ENCODE assay signal across 16 cellular contexts in the genomic region with DNA sequence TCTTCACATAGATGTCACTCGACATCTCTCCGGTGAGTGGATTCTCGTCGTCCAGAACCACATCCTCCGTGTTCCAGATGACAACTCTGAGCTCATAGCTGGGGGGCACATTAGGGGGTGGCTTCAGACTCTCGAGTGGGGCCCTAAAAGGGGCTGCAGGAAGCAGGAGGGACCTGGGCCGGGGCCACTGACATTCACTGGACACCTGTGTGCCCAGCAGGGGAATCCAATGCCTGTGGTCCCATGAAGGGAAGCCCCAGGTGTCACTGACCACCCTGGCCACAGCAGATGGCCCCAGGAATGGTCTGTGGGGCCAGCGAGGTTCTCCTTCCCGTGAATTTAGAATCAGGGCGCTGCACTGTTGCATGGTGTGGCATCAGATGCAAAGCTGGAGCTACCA. TPM values are rescaled to one million over a fixed set of nuclear protein-coding genes. Genes with fewer than 3 reads are reported as not detected.
DNase-seq lines count a peak whose midpoint lies in the region; ATAC-seq, FAIRE-seq and TF ChIP-seq lines count a peak whose summit lies in the region.
"Had no signal": no experiment of that assay in that cellular context is flagged by ENCODE, and none has a peak within 500 bp of the region (broad histone marks: within the 10 kb centered on the region; RNA-seq: fewer than 3 reads in every experiment).

No MANE protein-coding gene starts in this region.

- H3K36me3 ChIP-seq in trophoblast cell (ENCODE audit: control insufficient read depth in 1 of 2, insufficient read depth in 2 of 2, low read length in 2 of 2) = peaks cover 36 to 37% of the 10 kb centered on the region in 2 experiments

- H3K27me3 ChIP-seq in trophoblast cell (ENCODE audit: insufficient read depth, low read length) = no peaks in the 10 kb centered on the region
- H3K27me3 ChIP-seq: BLaER1 treated with 17β-estradiol and CSF1 and Interleukin-3, amounts not matched to agents 10 nM and 100 nM had no signal

- no peak overlapping the region for H4K8ac ChIP-seq in trophoblast cell (ENCODE audit: low read depth, low read length)

- no CpG with 5 or more reads among the region's 10 CpGs for WGBS in trophoblast cell (ENCODE audit: extremely low coverage, insufficient coverage, insufficient read length)

- H3K4me2 ChIP-seq in trophoblast cell (ENCODE audit: low read length) = peak overlapping the region; percentile 33
- H3K4me2 ChIP-seq: BLaER1 treated with 17β-estradiol and CSF1 and Interleukin-3, amounts not matched to agents 10 nM and 100 nM had no signal

- H4K12ac ChIP-seq in trophoblast cell (ENCODE audit: low read depth, low read length) = no peak overlapping the region

- H3K9me3 ChIP-seq in trophoblast cell (ENCODE audit: insufficient read depth, low read depth, low read length) = peaks cover 3% of the 10 kb centered on the region
- H3K9me3 ChIP-seq: BLaER1 treated with 17β-estradiol and CSF1 and Interleukin-3, amounts not matched to agents 10 nM and 100 nM had no signal

- ATAC-seq in activated CD4-positive, CD25-positive, alpha-beta regulatory T cell treated with anti-CD3 and anti-CD28 coated beads, Interleukin-2, amount 50 U/mL, for 24 hours = no peak
- no peak for ATAC-seq in activated CD8-positive, alpha-beta memory T cell treated with anti-CD3 and anti-CD28 coated beads, Interleukin-2, amount 10 ng/mL, durations not matched to agents 7 days and 5 days

- no peak overlapping the region for H2BK5ac ChIP-seq in trophoblast cell (ENCODE audit: low read depth, low read length, poor library complexity)

- H3K9ac ChIP-seq in trophoblast cell (ENCODE audit: low read length) = no peak overlapping the region
- H3K9ac ChIP-seq: BLaER1 treated with 17β-estradiol and CSF1 and Interleukin-3, amounts not matched to agents 10 nM and 100 nM had no signal

- no peak overlapping the region for H3K18ac ChIP-seq in trophoblast cell (ENCODE audit: low read length)

- H2AK5ac ChIP-seq in trophoblast cell (ENCODE audit: low read length) = peak overlapping the region; percentile 20

- H3K27ac Mint-ChIP-seq in CD14-positive monocyte = peak overlapping the region in 1 of 7 donors; percentile 24
- H3K27ac Mint-ChIP-seq in activated CD8-positive, alpha-beta memory T cell treated with anti-CD3 and anti-CD28 coated beads, Interleukin-2, amount 10 ng/mL, durations not matched to agents 7 days and 5 days = no peak overlapping the region

- H3K27ac ChIP-seq in trophoblast cell (ENCODE audit: low read depth, low read length) = peak overlapping the region; percentile 8
- H3K27ac ChIP-seq: BLaER1 treated with 17β-estradiol and CSF1 and Interleukin-3, amounts not matched to agents 10 nM and 100 nM had no signal

- no peaks in the 10 kb centered on the region for H3K79me2 ChIP-seq in trophoblast cell (ENCODE audit: control insufficient read depth, insufficient read depth, low read length, poor library complexity)

- no peaks in the 10 kb centered on the region for H3K79me1 ChIP-seq in trophoblast cell (ENCODE audit: low read length)

- peak overlapping the region; percentile 13 for H3K4me3 ChIP-seq in LNCaP clone FGC (ENCODE audit: low read depth, low read length)
- no peak overlapping the region for H3K4me3 ChIP-seq in trophoblast cell (ENCODE audit: low read depth, low read length)
- H3K4me3 ChIP-seq: BLaER1 treated with 17β-estradiol and CSF1 and Interleukin-3, amounts not matched to agents 10 nM and 100 nM had no signal

- no peaks in the 10 kb centered on the region for H3K9me3 Mint-ChIP-seq in CD14-positive monocyte
- no peaks in the 10 kb centered on the region for H3K9me3 Mint-ChIP-seq in activated CD8-positive, alpha-beta memory T cell treated with anti-CD3 and anti-CD28 coated beads, Interleukin-2, amount 10 ng/mL, durations not matched to agents 7 days and 5 days (ENCODE audit: low read depth)
- H3K9me3 Mint-ChIP-seq: CD4-positive, alpha-beta memory T cell had no signal

- H3K14ac ChIP-seq in trophoblast cell (ENCODE audit: low read length) = no peak overlapping the region

- no peak overlapping the region for H3K4ac ChIP-seq in trophoblast cell (ENCODE audit: low read depth, low read length)

- H3K23ac ChIP-seq in trophoblast cell (ENCODE audit: low read length) = no peak overlapping the region

- DNase-seq in CD14-positive monocyte (ENCODE audit: low spot score) = peak; percentile 21
- DNase-seq in LNCaP clone FGC (ENCODE audit: low read depth) = no peak
- peak; percentile 7 for DNase-seq in dedifferentiated amniotic fluid mesenchymal stem cell (ENCODE audit: extremely low spot score)
- no peak for DNase-seq in trophoblast cell
- no peak for DNase-seq in RCC 7860 (ENCODE audit: low spot score)
- no peak for DNase-seq in COLO668 (lab: John Stamatoyannopoulos, UW; ENCODE audit: unreplicated experiment)
- DNase-seq in activated CD8-positive, alpha-beta memory T cell treated with anti-CD3 and anti-CD28 coated beads, Interleukin-2, amount 10 ng/mL, durations not matched to agents 7 days and 5 days = no peak
- DNase-seq: GDM1, GOT3 had no signal

- FAIRE-seq in RCC 7860 (lab: Jason Lieb, UNC) = no peak
- FAIRE-seq: GM12892, GM19239 had no signal

- H2AFZ ChIP-seq in trophoblast cell (ENCODE audit: insufficient read depth, low read length, poor library complexity) = no peak overlapping the region

- no peak overlapping the region for H2BK120ac ChIP-seq in trophoblast cell (ENCODE audit: insufficient read depth, low read length, poor library complexity)

- H4K91ac ChIP-seq in trophoblast cell (ENCODE audit: low read depth, low read length) = peak overlapping the region; percentile 33

- intact Hi-C loops in CD14-positive monocyte (cut with micrococcal nuclease) = no loop called here

- CTCF ChIA-PET in activated CD8-positive, alpha-beta memory T cell treated with anti-CD3 and anti-CD28 coated beads, Interleukin-2, amount 10 ng/mL, durations not matched to agents 7 days and 5 days (lab: Charles Lee) = no interaction called here

- peaks cover 0 to 3% (median 1%) of the 10 kb centered on the region in 3 donors for H3K27me3 Mint-ChIP-seq in CD14-positive monocyte (ENCODE audit: low read depth in 3 of 3)
- no peaks in the 10 kb centered on the region for H3K27me3 Mint-ChIP-seq in activated CD8-positive, alpha-beta memory T cell treated with anti-CD3 and anti-CD28 coated beads, Interleukin-2, amount 10 ng/mL, durations not matched to agents 7 days and 5 days
- H3K27me3 Mint-ChIP-seq: CD4-positive, alpha-beta memory T cell had no signal

- peaks cover 25 to 27% of the 10 kb centered on the region in 2 donors for H3K36me3 Mint-ChIP-seq in CD14-positive monocyte
- no peaks in the 10 kb centered on the region for H3K36me3 Mint-ChIP-seq in activated CD8-positive, alpha-beta memory T cell treated with anti-CD3 and anti-CD28 coated beads, Interleukin-2, amount 10 ng/mL, durations not matched to agents 7 days and 5 days

- TF ChIP-seq CTCF in CD14-positive monocyte (IDR thresholded peaks at IDR 0.05) = no peak
- TF ChIP-seq CTCF in LNCaP clone FGC (IDR thresholded peaks at IDR 0.05; ENCODE audit: control insufficient read depth, extremely low read depth, insufficient read depth) = no peak

- H3K4me1 ChIP-seq in trophoblast cell (ENCODE audit: control insufficient read depth in 1 of 2, insufficient read depth in 2 of 2, low read length in 2 of 2) = peaks cover 17 to 20% of the 10 kb centered on the region in 2 experiments
- H3K4me1 ChIP-seq: BLaER1 treated with 17β-estradiol and CSF1 and Interleukin-3, amounts not matched to agents 10 nM and 100 nM had no signal

- no peak overlapping the region for H3K4me3 Mint-ChIP-seq in CD14-positive monocyte
- no peak overlapping the region for H3K4me3 Mint-ChIP-seq in activated CD8-positive, alpha-beta memory T cell treated with anti-CD3 and anti-CD28 coated beads, Interleukin-2, amount 10 ng/mL, durations not matched to agents 7 days and 5 days
- H3K4me3 Mint-ChIP-seq: CD4-positive, alpha-beta memory T cell had no signal

- no peaks in the 10 kb centered on the region for H3K4me1 Mint-ChIP-seq in CD14-positive monocyte
- no peaks in the 10 kb centered on the region for H3K4me1 Mint-ChIP-seq in activated CD8-positive, alpha-beta memory T cell treated with anti-CD3 and anti-CD28 coated beads, Interleukin-2, amount 10 ng/mL, durations not matched to agents 7 days and 5 days

- H2BK12ac ChIP-seq in trophoblast cell (ENCODE audit: low read length) = peak overlapping the region; percentile 47

RNA-seq across cellular contexts. Expression of gene ERGIC3, which starts 18.7 kb away (rescaled TPM):
- polyA plus RNA-seq in CD14-positive monocyte = 100 to 1,000 TPM; 128 to 130 TPM
- 162 and 167 TPM in 2 replicates for polyA plus RNA-seq in trophoblast cell (2013)
- 100 to 1,000 TPM; 115 to 128 TPM for total RNA-seq in activated CD8-positive, alpha-beta memory T cell treated with anti-CD3 and anti-CD28 coated beads, Interleukin-2, amount 10 ng/mL, durations not matched to agents 7 days and 5 days

RNA-seq across cellular contexts. Expression of gene C20orf173, which starts 31.1 kb away (rescaled TPM):
- polyA plus RNA-seq in CD14-positive monocyte = not detected
- polyA plus RNA-seq in trophoblast cell (2013) = not detected in 2 replicates
- not detected for total RNA-seq in activated CD8-positive, alpha-beta memory T cell treated with anti-CD3 and anti-CD28 coated beads, Interleukin-2, amount 10 ng/mL, durations not matched to agents 7 days and 5 days
- total RNA-seq: A172; CD4-positive, alpha-beta memory T cell; IMR-90 had no signal
- polyA plus RNA-seq: CD4-positive, alpha-beta memory T cell; IMR-90 had no signal

RNA-seq across cellular contexts. Expression of gene SPAG4, which starts 55.1 kb away (rescaled TPM):
- polyA plus RNA-seq in CD14-positive monocyte = under 1 TPM in 1 of 2 donors, not detected in 1; 0.12 TPM
- 2.7 and 3.1 TPM in 2 replicates for polyA plus RNA-seq in trophoblast cell (2013)
- 1 to 10 TPM; 4.3 to 5.2 TPM for total RNA-seq in activated CD8-positive, alpha-beta memory T cell treated with anti-CD3 and anti-CD28 coated beads, Interleukin-2, amount 10 ng/mL, durations not matched to agents 7 days and 5 days

Comparison
In these comparisons a context has a peak if more than half of its experiments do, and no peak if none do; other contexts are left out.
1. DNase-seq: peak in CD14-positive monocyte (single experiment) and dedifferentiated amniotic fluid mesenchymal stem cell (single experiment); none in LNCaP clone FGC (single experiment), trophoblast cell (0 of 2), RCC 7860 (single experiment), COLO668 (single experiment) and activated CD8-positive, alpha-beta memory T cell treated with anti-CD3 and anti-CD28 coated beads, Interleukin-2, amount 10 ng/mL, durations not matched to agents 7 days and 5 days (single experiment).